ENCODE assay signal across 10 cellular contexts in genomic region chr1:246875041-246876026, GRCh38. TPM values are rescaled to one million over a fixed set of nuclear protein-coding genes. Genes with fewer than 3 reads are reported as not detected.
DNase-seq lines count a peak whose midpoint lies in the region; ATAC-seq and TF ChIP-seq lines count a peak whose summit lies in the region.
"Had no signal": no experiment of that assay in that cellular context is flagged by ENCODE, and none has a peak within 500 bp of the region (broad histone marks: within the 10 kb centered on the region; RNA-seq: fewer than 3 reads in every experiment).

No MANE protein-coding gene starts in this region.

- H3K27me3 ChIP-seq in suprapubic skin: no peaks in the 10 kb centered on the region
- H3K27me3 ChIP-seq: BLaER1 treated with 17β-estradiol and CSF1 and Interleukin-3, amounts not matched to agents 10 nM and 100 nM had no signal

- no peak for TF ChIP-seq EP300 in suprapubic skin (IDR thresholded peaks at IDR 0.05)

- H3K36me3 ChIP-seq in suprapubic skin: peaks cover 71% of the 10 kb centered on the region

- H3K4me1 ChIP-seq in suprapubic skin: no peaks in the 10 kb centered on the region
- H3K4me1 ChIP-seq: BLaER1 treated with 17β-estradiol and CSF1 and Interleukin-3, amounts not matched to agents 10 nM and 100 nM had no signal

- no peak overlapping the region for H3K4me3 ChIP-seq in skeletal muscle cell (ENCODE audit: low read depth, low read length)
- H3K4me3 ChIP-seq in suprapubic skin: no peak overlapping the region
- H3K4me3 ChIP-seq: BLaER1 treated with 17β-estradiol and CSF1 and Interleukin-3, amounts not matched to agents 10 nM and 100 nM; lung had no signal

- TF ChIP-seq CTCF in suprapubic skin (IDR thresholded peaks at IDR 0.05): no peak

- POLR2A ChIA-PET in activated CD4-positive, alpha-beta T cell treated with anti-CD3 and anti-CD28 coated beads, Interleukin-2, amount 10 ng/mL, durations not matched to agents 7 days and 5 days (lab: Charles Lee): no interaction called here

- H3K9me3 ChIP-seq in suprapubic skin: no peaks in the 10 kb centered on the region

- no peaks in the 10 kb centered on the region for H3K27me3 Mint-ChIP-seq in activated CD4-positive, alpha-beta T cell treated with anti-CD3 and anti-CD28 coated beads, Interleukin-2, amount 10 ng/mL, durations not matched to agents 7 days and 5 days

- CTCF ChIA-PET in activated CD4-positive, alpha-beta T cell treated with anti-CD3 and anti-CD28 coated beads, Interleukin-2, amount 10 ng/mL, durations not matched to agents 7 days and 5 days (lab: Charles Lee): no interaction called here

- 92% methylated on average over 8 of the region's 8 CpGs for WGBS in suprapubic skin

- no peak for DNase-seq in activated CD4-positive, alpha-beta T cell treated with anti-CD3 and anti-CD28 coated beads, Interleukin-2, amount 10 ng/mL, durations not matched to agents 7 days and 5 days
- DNase-seq in activated CD4-positive, alpha-beta T cell treated with anti-CD3 and anti-CD28 coated beads, Interleukin-2, amount 50 U/mL, for 1 hour: no peak
- DNase-seq in amniotic epithelial cell (ENCODE audit: low read depth) (peak; percentile 77), skeletal muscle cell (ENCODE audit: low read depth) (peak; percentile 14), pons (ENCODE audit: low spot score) (no peak), suprapubic skin (ENCODE audit: low spot score in 2 of 2) (no peak), DMS53 treated with DMSO at 0.1 percent for 48 hours (lab: John Stamatoyannopoulos, UW; ENCODE audit: unreplicated experiment) (no peak)

- peaks cover 59% of the 10 kb centered on the region for H3K36me3 Mint-ChIP-seq in activated CD4-positive, alpha-beta T cell treated with anti-CD3 and anti-CD28 coated beads, Interleukin-2, amount 10 ng/mL, durations not matched to agents 7 days and 5 days (ENCODE audit: low read depth)

- H3K4me1 Mint-ChIP-seq in activated CD4-positive, alpha-beta T cell treated with anti-CD3 and anti-CD28 coated beads, Interleukin-2, amount 10 ng/mL, durations not matched to agents 7 days and 5 days: peaks cover 14% of the 10 kb centered on the region

- no peaks in the 10 kb centered on the region for H3K9me3 Mint-ChIP-seq in activated CD4-positive, alpha-beta T cell treated with anti-CD3 and anti-CD28 coated beads, Interleukin-2, amount 10 ng/mL, durations not matched to agents 7 days and 5 days

- H3K27ac Mint-ChIP-seq in activated CD4-positive, alpha-beta T cell treated with anti-CD3 and anti-CD28 coated beads, Interleukin-2, amount 10 ng/mL, durations not matched to agents 7 days and 5 days: peak overlapping the region; percentile 66

- peak; percentile 86 for ATAC-seq in HG03103 (IDR thresholded peaks at IDR 0.05; ENCODE audit: low read depth, unreplicated experiment)

- no peak overlapping the region for H3K4me3 Mint-ChIP-seq in activated CD4-positive, alpha-beta T cell treated with anti-CD3 and anti-CD28 coated beads, Interleukin-2, amount 10 ng/mL, durations not matched to agents 7 days and 5 days

- H3K27ac ChIP-seq in suprapubic skin: no peak overlapping the region
- H3K27ac ChIP-seq: BLaER1 treated with 17β-estradiol and CSF1 and Interleukin-3, amounts not matched to agents 10 nM and 100 nM had no signal

- no peak for TF ChIP-seq POLR2A in suprapubic skin (IDR thresholded peaks at IDR 0.05)

RNA-seq across cellular contexts. Expression of gene AHCTF1, which starts 56.4 kb away (rescaled TPM):
- 10 to 100 TPM; 32.9 to 42.4 TPM for total RNA-seq in activated CD4-positive, alpha-beta T cell treated with anti-CD3 and anti-CD28 coated beads, Interleukin-2, amount 10 ng/mL, durations not matched to agents 7 days and 5 days
- total RNA-seq in suprapubic skin: 100 to 1,000 TPM in 1 of 4 donors, 10 to 100 TPM in 3; 32.2 to 106 (median 38.2) TPM

Comparison
In these comparisons a context has a peak if more than half of its experiments do, and no peak if none do; other contexts are left out.
1. DNase-seq: peak in amniotic epithelial cell (single experiment) and skeletal muscle cell (single experiment); none in activated CD4-positive, alpha-beta T cell treated with anti-CD3 and anti-CD28 coated beads, Interleukin-2, amount 10 ng/mL, durations not matched to agents 7 days and 5 days (single experiment), activated CD4-positive, alpha-beta T cell treated with anti-CD3 and anti-CD28 coated beads, Interleukin-2, amount 50 U/mL, for 1 hour (single experiment), pons (single experiment), suprapubic skin (0 of 2) and DMS53 treated with DMSO at 0.1 percent for 48 hours (single experiment).